ENCODE assay signal across 11 cellular contexts in the genomic region with DNA sequence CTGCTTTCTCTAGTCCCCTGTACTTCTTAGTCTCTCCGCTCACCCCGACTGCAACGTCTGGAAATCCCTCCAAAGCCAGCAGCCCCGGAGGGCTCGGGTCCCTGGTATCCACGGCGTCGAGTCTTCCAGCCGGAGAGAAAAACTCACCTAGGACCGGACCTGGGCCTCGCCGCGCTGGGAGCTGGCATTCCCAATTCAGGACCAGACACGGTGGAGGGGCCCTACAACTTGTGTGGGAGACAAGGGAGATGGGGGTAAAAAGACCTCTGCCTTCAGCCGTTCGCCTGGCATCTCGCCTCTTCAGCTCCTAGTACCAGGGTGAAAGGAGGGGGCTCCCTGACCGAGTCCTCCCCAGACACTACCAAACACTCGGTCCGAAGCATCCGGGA.
DNase-seq lines count a peak whose midpoint lies in the region; ATAC-seq and TF ChIP-seq lines count a peak whose summit lies in the region.
"Had no signal": no experiment of that assay in that cellular context is flagged by ENCODE, and none has a peak within 500 bp of the region (broad histone marks: within the 10 kb centered on the region; RNA-seq: fewer than 3 reads in every experiment).

No MANE protein-coding gene starts in this region.

- peaks cover 86% of the 10 kb centered on the region for H3K27me3 ChIP-seq in CD4-positive, alpha-beta T cell (ENCODE audit: control insufficient read depth, insufficient read depth, low read length)
- H3K27me3 ChIP-seq in HUES64 (ENCODE audit: insufficient read depth, low read length) = peaks cover 24% of the 10 kb centered on the region
- no peaks in the 10 kb centered on the region for H3K27me3 ChIP-seq in neural cell (ENCODE audit: insufficient read depth, low read depth, low read length)

- no peak for TF ChIP-seq RAD21 in neural cell (conservative IDR thresholded peaks at IDR 0.05)

- peaks cover 22% of the 10 kb centered on the region; the same call in 1 of the 2 replicates for H3K4me1 ChIP-seq in HUES64 (ENCODE audit: insufficient read depth, low read length)

- H3K9ac ChIP-seq in HUES64 (ENCODE audit: low read depth, low read length) = peak overlapping the region; percentile 68
- peak overlapping the region; percentile 58 for H3K9ac ChIP-seq in neural cell (ENCODE audit: low read length)

- peaks cover 11% of the 10 kb centered on the region for H3K9me3 ChIP-seq in CD4-positive, alpha-beta T cell (ENCODE audit: control insufficient read depth, low read length)
- H3K9me3 ChIP-seq in HUES64 (ENCODE audit: insufficient read depth, low read depth, low read length) (no peaks in the 10 kb centered on the region), neural cell (ENCODE audit: low read length) (no peaks in the 10 kb centered on the region)
- H3K9me3 ChIP-seq: sigmoid colon had no signal

- H3K9me3 Mint-ChIP-seq in CD4-positive, alpha-beta T cell = peaks cover 2% of the 10 kb centered on the region
- H3K9me3 Mint-ChIP-seq in stimulated activated memory B cell treated with anti-CD40 and anti-IgM and Interleukin-4, amounts not matched to agents 10 μg/mL and 1 μg/mL and 100 μg/mL, for 72 hours = peaks cover 9% of the 10 kb centered on the region

- no peak for TF ChIP-seq EP300 in neural cell (conservative IDR thresholded peaks at IDR 0.05; ENCODE audit: poor library complexity, severe bottlenecking)

- peak overlapping the region; percentile 16 for H2AFZ ChIP-seq in neural cell (ENCODE audit: low read depth, low read length)

- peaks cover 93% of the 10 kb centered on the region for H3K27me3 Mint-ChIP-seq in CD4-positive, alpha-beta T cell
- peaks cover 91% of the 10 kb centered on the region for H3K27me3 Mint-ChIP-seq in stimulated activated memory B cell treated with anti-CD40 and anti-IgM and Interleukin-4, amounts not matched to agents 10 μg/mL and 1 μg/mL and 100 μg/mL, for 72 hours

- CTCF ChIA-PET in CD4-positive, alpha-beta T cell (lab: Charles Lee) = no interaction called here

- H3K36me3 ChIP-seq in HUES64 (ENCODE audit: insufficient read depth, low read length) = no peaks in the 10 kb centered on the region
- no peaks in the 10 kb centered on the region for H3K36me3 ChIP-seq in neural cell (ENCODE audit: insufficient read depth, low read length)
- H3K36me3 ChIP-seq: sigmoid colon had no signal

- H3K36me3 Mint-ChIP-seq in CD4-positive, alpha-beta T cell (ENCODE audit: low read depth) = peaks cover 3% of the 10 kb centered on the region
- H3K36me3 Mint-ChIP-seq in stimulated activated memory B cell treated with anti-CD40 and anti-IgM and Interleukin-4, amounts not matched to agents 10 μg/mL and 1 μg/mL and 100 μg/mL, for 72 hours = peaks cover 6% of the 10 kb centered on the region

- H3K27ac Mint-ChIP-seq in CD4-positive, alpha-beta T cell = no peak overlapping the region
- H3K27ac Mint-ChIP-seq in stimulated activated memory B cell treated with anti-CD40 and anti-IgM and Interleukin-4, amounts not matched to agents 10 μg/mL and 1 μg/mL and 100 μg/mL, for 72 hours = no peak overlapping the region

- TF ChIP-seq CTCF in CD4-positive, alpha-beta T cell (IDR thresholded peaks at IDR 0.05) = no peak
- no peak for TF ChIP-seq CTCF in choroid plexus epithelial cell (conservative IDR thresholded peaks at IDR 0.05; ENCODE audit: low read depth, low read length)
- no peak for TF ChIP-seq CTCF in neural cell (IDR thresholded peaks at IDR 0.05; ENCODE audit: poor library complexity, severe bottlenecking)

- WGBS in HUES64 = 3% methylated on average over 20 of the region's 21 CpGs

- peak overlapping the region; percentile 80 for H3K4me3 Mint-ChIP-seq in CD4-positive, alpha-beta T cell
- no peak overlapping the region for H3K4me3 Mint-ChIP-seq in stimulated activated memory B cell treated with anti-CD40 and anti-IgM and Interleukin-4, amounts not matched to agents 10 μg/mL and 1 μg/mL and 100 μg/mL, for 72 hours

- H3K4me1 Mint-ChIP-seq in CD4-positive, alpha-beta T cell (ENCODE audit: low read depth) = peaks cover 31% of the 10 kb centered on the region
- H3K4me1 Mint-ChIP-seq in stimulated activated memory B cell treated with anti-CD40 and anti-IgM and Interleukin-4, amounts not matched to agents 10 μg/mL and 1 μg/mL and 100 μg/mL, for 72 hours = peaks cover 15% of the 10 kb centered on the region

- H3F3A ChIP-seq in neural cell (ENCODE audit: insufficient read depth, low read length, poor library complexity, severe bottlenecking) = no peaks in the 10 kb centered on the region

- intact Hi-C loops in CD4-positive, alpha-beta T cell (cut with DNase I, micrococcal nuclease) = loop anchor here (5.0 to 10.0 kb wide), 2 partner anchors 95 to 193 kb away; partner anchors contain the start of gene ZSCAN12 (in 2 of the 2)

- peak overlapping the region; percentile 77 for H3K4me3 ChIP-seq in HUES64 (ENCODE audit: low read length)
- peak overlapping the region; percentile 1 for H3K4me3 ChIP-seq in choroid plexus epithelial cell (ENCODE audit: low read depth, low read length)
- peak overlapping the region; percentile 80 for H3K4me3 ChIP-seq in neural cell (ENCODE audit: low read length)
- H3K4me3 ChIP-seq: sigmoid colon had no signal

- no peak for ATAC-seq in CD4-positive, alpha-beta T cell (ENCODE audit: poor library complexity)
- ATAC-seq in stimulated activated memory B cell treated with anti-CD40 and anti-IgM and Interleukin-4, amounts not matched to agents 10 μg/mL and 1 μg/mL and 100 μg/mL, for 72 hours = no peak
- ATAC-seq in HG02884 (IDR thresholded peaks at IDR 0.05; ENCODE audit: unreplicated experiment) = no peak

- POLR2A ChIA-PET in CD4-positive, alpha-beta T cell (lab: Charles Lee) = interaction anchor here (0.8 kb wide), 1 partner anchor 448 kb away, joined by 3 read pairs; the partner anchor contains the start of gene ZKSCAN8

- no peaks in the 10 kb centered on the region for H4K20me1 ChIP-seq in neural cell (ENCODE audit: insufficient read depth)

- no peak overlapping the region for H3K4me2 ChIP-seq in neural cell (ENCODE audit: low read length)

- no peak for DNase-seq in CD4-positive, alpha-beta T cell
- DNase-seq in choroid plexus epithelial cell (ENCODE audit: low read depth) (no peak), anterior cingulate cortex (lab: John Stamatoyannopoulos, UW) (no peak), activated gamma-delta T cell treated with Interleukin-2 at 50 U/mL for 16 hours (no peak)
- DNase-seq: left cardiac atrium, sigmoid colon had no signal

- no peaks in the 10 kb centered on the region for H3K9me2 ChIP-seq in neural cell (ENCODE audit: insufficient read depth, low read length)

- H3K79me2 ChIP-seq in neural cell (replicated peaks; ENCODE audit: insufficient read depth, low read length) = peaks cover 15% of the 10 kb centered on the region

- no peak overlapping the region for H3K27ac ChIP-seq in CD4-positive, alpha-beta T cell (ENCODE audit: low read depth, low read length)
- H3K27ac ChIP-seq in HUES64 (ENCODE audit: low read depth, low read length) (no peak overlapping the region), neural cell (ENCODE audit: low read length) (peak overlapping the region; percentile 63)
- H3K27ac ChIP-seq: coronary artery, sigmoid colon had no signal

TF ChIP-seq in neural cell, 6 proteins besides CTCF, POLR2A, EP300 and RAD21:
- TF ChIP-seq EZH2 (IDR thresholded peaks at IDR 0.05; ENCODE audit: borderline replicate concordance, insufficient read depth, low read length, poor library complexity, severe bottlenecking) = no peak
- no peak for TF ChIP-seq SMC3 (conservative IDR thresholded peaks at IDR 0.05; ENCODE audit: poor library complexity)

Comparison
In these comparisons a context has a peak if more than half of its experiments do, and no peak if none do; other contexts are left out.
1. H3K4me3 ChIP-seq: peak in every context shown above with its lines; median percentile 80 in neural cell; 77 in HUES64; 1 in choroid plexus epithelial cell.